ENCODE assay signal across 8 cellular contexts in genomic region chr6:10721850-10722569, GRCh38. TPM values are rescaled to one million over a fixed set of nuclear protein-coding genes. Genes with fewer than 3 reads are reported as not detected.
DNase-seq lines count a peak whose midpoint lies in the region; ATAC-seq and TF ChIP-seq lines count a peak whose summit lies in the region.

No MANE protein-coding gene starts in this region.

- H3K4me3 ChIP-seq in GM12865 (ENCODE audit: low read depth, low read length): peak overlapping the region; percentile 65
- H3K4me3 ChIP-seq in fibroblast of the aortic adventitia (ENCODE audit: low read depth, low read length): peak overlapping the region; percentile 82
- peak overlapping the region; percentile 76 for H3K4me3 ChIP-seq in skeletal muscle cell (ENCODE audit: low read depth, low read length)

- H3K27ac ChIP-seq in VCaP: peak overlapping the region; percentile 64

- DNase-seq in GM12865 (ENCODE audit: low read depth) (no peak), fibroblast of the aortic adventitia (ENCODE audit: low read depth) (no peak), skeletal muscle cell (ENCODE audit: low read depth) (no peak), NAMALWA (ENCODE audit: low spot score) (no peak)

- TF ChIP-seq CTCF in GM12865 (IDR thresholded peaks at IDR 0.05; ENCODE audit: insufficient read depth, low read depth, low read length, missing control alignments) (no peak), VCaP (conservative IDR thresholded peaks at IDR 0.05) (no peak), fibroblast of the aortic adventitia (IDR thresholded peaks at IDR 0.05; ENCODE audit: insufficient read depth, low read length) (no peak)

- ATAC-seq in HG03045 (IDR thresholded peaks at IDR 0.05; ENCODE audit: unreplicated experiment) (no peak), GM18498 (IDR thresholded peaks at IDR 0.05; ENCODE audit: unreplicated experiment) (no peak), HG02840 (IDR thresholded peaks at IDR 0.05; ENCODE audit: low FRiP score, unreplicated experiment) (no peak)

RNA-seq across cellular contexts. Expression of gene TMEM14C, which starts 0.9 kb away (rescaled TPM):
- 46.4 and 156 TPM in 2 replicates for total RNA-seq in fibroblast of the aortic adventitia (ENCODE audit: low replicate concordance)

RNA-seq across cellular contexts. Expression of gene TMEM14B, which starts 25.6 kb away (rescaled TPM):
- total RNA-seq in fibroblast of the aortic adventitia (ENCODE audit: low replicate concordance): 98.1 and 99.3 TPM in 2 replicates

RNA-seq across cellular contexts. Expression of gene PAK1IP1, which starts 27.2 kb away (rescaled TPM):
- 28.0 and 30.1 TPM in 2 replicates for total RNA-seq in fibroblast of the aortic adventitia (ENCODE audit: low replicate concordance)

RNA-seq across cellular contexts. Expression of gene C6orf52, which starts 27.6 kb away (rescaled TPM):
- 0.27 TPM in 1 of 2 replicates, not detected in the other for total RNA-seq in fibroblast of the aortic adventitia (ENCODE audit: low replicate concordance)
